Comparison of ENCODE assay signal across 1 cellular context in genomic region chr3:59192473-59192872, GRCh38.
TF ChIP-seq lines count a peak whose summit lies in the region.

No MANE protein-coding gene starts in this region.

TF ChIP-seq in SK-N-SH, 30 proteins besides CTCF, POLR2A, EP300 and RAD21 (continued from another document):
- peak; percentile 81 for TF ChIP-seq JUND (IDR thresholded peaks at IDR 0.05)
- 0 out of 2 replicates have a peak, but pooled peaks have one; percentile 24 for TF ChIP-seq RXRA (IDR thresholded peaks at IDR 0.05; ENCODE audit: borderline replicate concordance, low read depth)
- peak; percentile 63 for TF ChIP-seq NFIC (IDR thresholded peaks at IDR 0.05; ENCODE audit: borderline replicate concordance)
- TF ChIP-seq MXI1 (IDR thresholded peaks at IDR 0.05; ENCODE audit: low read depth, low read length) = no peak
- TF ChIP-seq SIN3A (IDR thresholded peaks at IDR 0.05; ENCODE audit: borderline replicate concordance, low read depth, low read length) = no peak
- peak; percentile 70 for TF ChIP-seq TCF12 (IDR thresholded peaks at IDR 0.05)
- no peak for TF ChIP-seq FOXJ3 (CRISPR knock-in tag; IDR thresholded peaks at IDR 0.05)
- no peak for TF ChIP-seq MAX (IDR thresholded peaks at IDR 0.05; ENCODE audit: low read depth)
- TF ChIP-seq FOXM1 (IDR thresholded peaks at IDR 0.05; ENCODE audit: low read depth) = 0 out of 2 replicates have a peak, but pooled peaks have one; percentile 52
